9 cellular contexts compared by ENCODE assay signal in genomic region chr5:172429201-172429940, GRCh38. TPM values are rescaled to one million over a fixed set of nuclear protein-coding genes. Genes with fewer than 3 reads are reported as not detected.
DNase-seq lines count a peak whose midpoint lies in the region; ATAC-seq, FAIRE-seq and TF ChIP-seq lines count a peak whose summit lies in the region.
"Had no signal": no experiment of that assay in that cellular context is flagged by ENCODE, and none has a peak within 500 bp of the region (broad histone marks: within the 10 kb centered on the region; RNA-seq: fewer than 3 reads in every experiment).

No MANE protein-coding gene starts in this region.

- H3K27ac ChIP-seq in epithelial cell of prostate: peak overlapping the region; percentile 74
- H3K27ac ChIP-seq in mucosa of rectum (ENCODE audit: low read depth in 2 of 2, low read length in 2 of 2): peak overlapping the region; percentile 72 to 75
- H3K27ac ChIP-seq in upper lobe of right lung: peak overlapping the region; percentile 78

- H3K9me3 ChIP-seq in mucosa of rectum (ENCODE audit: control insufficient read depth in 2 of 2, low read length in 2 of 2) (no peaks in the 10 kb centered on the region), upper lobe of right lung (no peaks in the 10 kb centered on the region)

- intact Hi-C loops in upper lobe of right lung (cut with DNase I): no loop called here

- no peak overlapping the region for H3K4me3 ChIP-seq in mucosa of rectum (ENCODE audit: low read length in 2 of 2)
- no peak overlapping the region for H3K4me3 ChIP-seq in upper lobe of right lung

- no peak for FAIRE-seq in HTR-8/SVneo (lab: Jason Lieb, UNC)

- TF ChIP-seq CTCF in upper lobe of right lung (IDR thresholded peaks at IDR 0.05): no peak

- peaks cover 0 to 3% of the 10 kb centered on the region in 2 donors for H3K36me3 ChIP-seq in mucosa of rectum (ENCODE audit: control insufficient read depth in 2 of 2, insufficient read depth in 2 of 2, low read length in 2 of 2)
- peaks cover 5% of the 10 kb centered on the region for H3K36me3 ChIP-seq in upper lobe of right lung

- DNase-seq in NCI-H226: peak; percentile 42
- DNase-seq in epithelial cell of prostate (ENCODE audit: low read depth, low spot score): no peak
- DNase-seq in upper lobe of right lung: no peak
- no peak for DNase-seq in HTR-8/SVneo (ENCODE audit: insufficient read length, low spot score)
- no peak for DNase-seq in stimulated activated CD4-positive, alpha-beta T cell treated with anti-CD3 and anti-CD28 coated beads, Interleukin-4, amount 100 ng/mL, for 4 hours
- DNase-seq: SHP77 treated with DMSO at 0.1 percent for 48 hours had no signal

- ATAC-seq in upper lobe of right lung: peak; percentile 83
- no peak for ATAC-seq in HG03196 (IDR thresholded peaks at IDR 0.05; ENCODE audit: unreplicated experiment)
- ATAC-seq: natural killer cell treated with Interleukin-12 subunit alpha and Interleukin-12 subunit beta and Interleukin-15 and Interleukin-18, amount 100 ng/mL, for 72 hours had no signal

- no peaks in the 10 kb centered on the region for H3K27me3 ChIP-seq in mucosa of rectum (ENCODE audit: control insufficient read depth in 2 of 2, insufficient read depth in 2 of 2, low read length in 2 of 2)
- H3K27me3 ChIP-seq in upper lobe of right lung: no peaks in the 10 kb centered on the region

- H3K4me1 ChIP-seq in mucosa of rectum (ENCODE audit: control insufficient read depth in 2 of 2, insufficient read depth in 2 of 2, low read length in 2 of 2) (peaks cover 7 to 14% of the 10 kb centered on the region in 2 donors), upper lobe of right lung (peaks cover 44% of the 10 kb centered on the region)

- peak overlapping the region in 1 of 2 donors; percentile 9 for H3K9ac ChIP-seq in mucosa of rectum (ENCODE audit: low read depth in 1 of 2, low read length in 2 of 2)

RNA-seq across cellular contexts. Expression of gene SH3PXD2B, which starts 25.0 kb away (rescaled TPM):
- total RNA-seq in upper lobe of right lung: 46.2 TPM
